Comparison of ENCODE assay signal across 8 cellular contexts in genomic region chr15:50425678-50426246, GRCh38. TPM values are rescaled to one million over a fixed set of nuclear protein-coding genes. Genes with fewer than 3 reads are reported as not detected.
DNase-seq lines count a peak whose midpoint lies in the region; ATAC-seq, FAIRE-seq and TF ChIP-seq lines count a peak whose summit lies in the region.
"Not testable (repeated sequence)": the region's sequence is repeated elsewhere in the genome, so short reads cannot be mapped to it uniquely, and the experiment has no call there.

No MANE protein-coding gene starts in this region.

- not testable (repeated sequence) for H3K9me3 Mint-ChIP-seq in Caco-2 (ENCODE audit: unreplicated experiment); WTC11; astrocyte (ENCODE audit: unreplicated experiment)

- H3K4me3 Mint-ChIP-seq in Caco-2 (ENCODE audit: unreplicated experiment) = peak overlapping the region; percentile 98
- H3K4me3 Mint-ChIP-seq in WTC11 = peak overlapping the region; percentile 95
- H3K4me3 Mint-ChIP-seq in astrocyte (ENCODE audit: unreplicated experiment) = peak overlapping the region; percentile 98

- not testable (repeated sequence) for H3K4me1 ChIP-seq in Caco-2; astrocyte (ENCODE audit: insufficient read depth, low read length)
- H3K4me1 ChIP-seq in HepG2 (ENCODE audit: insufficient read depth, low read length) = peaks cover 57% of the 10 kb centered on the region
- H3K4me1 ChIP-seq in neutrophil (ENCODE audit: control insufficient read depth in 1 of 2, insufficient read depth in 1 of 2, low read depth in 1 of 2, low read length in 1 of 2) = peaks cover 16 to 20% of the 10 kb centered on the region in 2 experiments
- peaks cover 3 to 30% (median 19%) of the 10 kb centered on the region in 4 donors for H3K4me1 ChIP-seq in tibial artery

- not testable (repeated sequence) for FAIRE-seq in astrocyte (lab: Jason Lieb, UNC); HepG2 (lab: Jason Lieb, UNC)

- TF ChIP-seq POLR2A in HepG2 (IDR thresholded peaks at IDR 0.05; ENCODE audit: insufficient read depth in 1 of 2, low read depth in 2 of 2, low read length in 2 of 2) = not testable (repeated sequence)

- not testable (repeated sequence) for H3K27ac Mint-ChIP-seq in Caco-2 (ENCODE audit: unreplicated experiment); WTC11
- peak overlapping the region; percentile 53 for H3K27ac Mint-ChIP-seq in astrocyte (ENCODE audit: unreplicated experiment)

- intact Hi-C loops in Caco-2 (cut with micrococcal nuclease; ENCODE audit: unreplicated experiment) (loop anchor here (10.0 kb wide), 1 partner anchor 479 kb away; the partner anchor contains the start of gene AP4E1), tibial artery (cut with DNase I; ENCODE audit: low total_unique reads) (loop anchor here (2.0 kb wide), 1 partner anchor 71 kb away; the partner anchor contains the start of gene GABPB1)
- intact Hi-C loops in HepG2 (cut with micrococcal nuclease; ENCODE audit: unreplicated experiment) = not testable (repeated sequence)

- H3K36me3 ChIP-seq in Caco-2 (ENCODE audit: control insufficient read depth, insufficient read depth, low read length); astrocyte (ENCODE audit: insufficient read depth, low read length); HepG2 (replicated peaks in 1 of 2; ENCODE audit: control insufficient read depth in 1 of 2, insufficient read depth in 2 of 2, low read length in 2 of 2); neutrophil; tibial artery: not testable (repeated sequence)

- TF ChIP-seq EP300 in HepG2 (IDR thresholded peaks at IDR 0.05; ENCODE audit: low read depth in 2 of 2, low read length in 2 of 2); HepG2 (CRISPR knock-in tag; IDR thresholded peaks at IDR 0.05; ENCODE audit: borderline replicate concordance): not testable (repeated sequence)

- not testable (repeated sequence) for H2AFZ ChIP-seq in astrocyte (ENCODE audit: low read depth, low read length); HepG2 (ENCODE audit: low read length)

- not testable (repeated sequence) for H3K27ac ChIP-seq in astrocyte (ENCODE audit: low read depth, low read length); tibial artery
- peak overlapping the region; percentile 89 for H3K27ac ChIP-seq in HepG2 (ENCODE audit: extremely low read length, insufficient read depth, low read length)
- peak overlapping the region; percentile 95 for H3K27ac ChIP-seq in neutrophil

- H3K79me2 ChIP-seq in astrocyte (ENCODE audit: insufficient read depth, low read length) = peaks cover 66% of the 10 kb centered on the region
- peaks cover 63% of the 10 kb centered on the region for H3K79me2 ChIP-seq in HepG2 (ENCODE audit: insufficient read depth, low read length)

- not testable (repeated sequence) for H3K27me3 ChIP-seq in Caco-2 (replicated peaks; ENCODE audit: control insufficient read depth, insufficient read depth, low read length); astrocyte (ENCODE audit: insufficient read depth, low read length); HepG2 (ENCODE audit: control insufficient read depth in 1 of 2, insufficient read depth in 2 of 2, low read length in 2 of 2); neutrophil; tibial artery

- H3K4me1 Mint-ChIP-seq in Caco-2 (ENCODE audit: low read depth, unreplicated experiment); astrocyte (ENCODE audit: low read depth, unreplicated experiment): not testable (repeated sequence)
- H3K4me1 Mint-ChIP-seq in WTC11 = peaks cover 14% of the 10 kb centered on the region

- H3K36me3 Mint-ChIP-seq in Caco-2 (ENCODE audit: insufficient read depth, unreplicated experiment) = peaks cover 26% of the 10 kb centered on the region
- not testable (repeated sequence) for H3K36me3 Mint-ChIP-seq in WTC11; astrocyte (ENCODE audit: low read depth, unreplicated experiment)

- 70% methylated on average over 17 of the region's 17 CpGs for WGBS in HepG2 (ENCODE audit: low lambda C conversion rate)

- BruUV-seq in Caco-2 (replicated peaks; lab: Mats Ljungman, UMichigan); HepG2 (replicated peaks; lab: Mats Ljungman, UMichigan): not testable (repeated sequence)

- peaks cover 46% of the 10 kb centered on the region for H4K20me1 ChIP-seq in astrocyte (ENCODE audit: insufficient read depth, low read length)
- peaks cover 17% of the 10 kb centered on the region for H4K20me1 ChIP-seq in HepG2 (ENCODE audit: insufficient read depth, low read length)

- H3K9ac ChIP-seq in astrocyte (ENCODE audit: low read length) = peak overlapping the region; percentile 97
- peak overlapping the region; percentile 89 for H3K9ac ChIP-seq in HepG2 (ENCODE audit: insufficient read depth, low read depth, low read length)

- not testable (repeated sequence) for TF ChIP-seq CTCF in Caco-2 (IDR thresholded peaks at IDR 0.05; ENCODE audit: insufficient read depth in 1 of 2, low read depth in 1 of 2, low read length in 1 of 2, severe bottlenecking in 1 of 2, unreplicated experiment in 1 of 2); LNCaP clone FGC (IDR thresholded peaks at IDR 0.05; ENCODE audit: control insufficient read depth, extremely low read depth, insufficient read depth); WTC11 (IDR thresholded peaks at IDR 0.05); astrocyte (IDR thresholded peaks at IDR 0.05; ENCODE audit: insufficient read depth, low read depth, low read length); epithelial cell of esophagus (IDR thresholded peaks at IDR 0.05; ENCODE audit: insufficient read depth, low read depth, low read length, missing control alignments); HepG2 (CRISPR knock-in tag; IDR thresholded peaks at IDR 0.05); neutrophil (IDR thresholded peaks at IDR 0.05); tibial artery (IDR thresholded peaks at IDR 0.05)

- not testable (repeated sequence) for H3K9me3 ChIP-seq in Caco-2; astrocyte (ENCODE audit: insufficient read depth, low read depth, low read length); HepG2 (ENCODE audit: low read length); neutrophil; tibial artery

- H3K4me2 ChIP-seq in astrocyte (ENCODE audit: low read length) (peak overlapping the region; percentile 93), HepG2 (ENCODE audit: low read depth, low read length) (peak overlapping the region; percentile 76)

- not testable (repeated sequence) for TF ChIP-seq RAD21 in HepG2 (CRISPR knock-in tag; IDR thresholded peaks at IDR 0.05)

- in situ Hi-C loops in HepG2 (cut with HindIII; ENCODE audit: extremely low pct_ligation_motif_present, low pct_unique_long_range_greater_than_20kb) = not testable (repeated sequence)

- POLR2A ChIA-PET in Caco-2 (lab: Charles Lee); WTC11 (lab: Charles Lee): not testable (repeated sequence)
- POLR2A ChIA-PET in HepG2 (lab: Yijun Ruan, JAX) = interaction anchor here (0.6 kb wide), 1 partner anchor 18 kb away, joined by 3 read pairs; no protein-coding TSS in a partner anchor

- not testable (repeated sequence) for DNase-seq in Caco-2; LNCaP clone FGC (ENCODE audit: low read depth); WTC11 (ENCODE audit: low spot score); astrocyte (ENCODE audit: low read depth); epithelial cell of esophagus (ENCODE audit: low read depth); HepG2 (ENCODE audit: low spot score); tibial artery

- CTCF ChIA-PET in Caco-2 (lab: Charles Lee); WTC11 (lab: Charles Lee); HepG2 (lab: Yijun Ruan, JAX; ENCODE audit: low intra/inter-chr PET ratio, low total read pairs): not testable (repeated sequence)

- ATAC-seq in WTC11, HepG2: not testable (repeated sequence)

- H3K4me3 ChIP-seq in Caco-2 (ENCODE audit: low read depth, low read length) (peak overlapping the region; percentile 65; the same call in 1 of the 2 replicates), LNCaP clone FGC (ENCODE audit: low read depth, low read length) (peak overlapping the region; percentile 73), epithelial cell of esophagus (ENCODE audit: low read length) (peak overlapping the region; percentile 99), HepG2 (replicated peaks in 1 of 3; ENCODE audit: insufficient read depth in 1 of 3, low read depth in 2 of 3, low read length in 3 of 3) (peak overlapping the region; percentile 68 to 86 (median 80)), neutrophil (ENCODE audit: low read depth in 1 of 2, low read length in 1 of 2) (peak overlapping the region in 1 of 2 experiments; percentile 86), tibial artery (peak overlapping the region; percentile 71 to 82)
- not testable (repeated sequence) for H3K4me3 ChIP-seq in astrocyte (ENCODE audit: insufficient read depth, low read depth, low read length)

- not testable (repeated sequence) for H3K27me3 Mint-ChIP-seq in Caco-2 (ENCODE audit: insufficient read depth, unreplicated experiment); WTC11 (ENCODE audit: low read depth); astrocyte (ENCODE audit: low read depth, unreplicated experiment)

RNA-seq across cellular contexts. Expression of gene USP8, which starts 1.6 kb away (rescaled TPM):
- total RNA-seq in Caco-2 (2022) (46.7 and 56.2 TPM in 2 replicates), WTC11 (2021) (56.4 to 63.7 TPM (median 59.4 TPM) in 3 replicates), astrocyte (54.5 and 65.9 TPM in 2 replicates), HepG2 (2016; rRNA removed; fragmentation: Illumina TruSeq; extraction: Trizol) (50.7 and 81.7 TPM in 2 replicates)
- total RNA-seq in HepG2 (2016; cell fraction: cytosol; rRNA removed; fragmentation: Illumina TruSeq; extraction: Trizol; ENCODE audit: low read depth) = 11.2 and 14.5 TPM in 2 replicates
- total RNA-seq in HepG2 (2016; cell fraction: insoluble cytoplasmic fraction; rRNA removed; fragmentation: Illumina TruSeq; extraction: Trizol) = 48.7 and 82.0 TPM in 2 replicates
- total RNA-seq in HepG2 (2016; cell fraction: membrane; rRNA removed; fragmentation: Illumina TruSeq; extraction: Trizol) = 30.7 and 31.0 TPM in 2 replicates
- total RNA-seq in HepG2 (2016; cell fraction: nucleus; rRNA removed; fragmentation: Illumina TruSeq; extraction: Trizol) = 44.8 and 46.9 TPM in 2 replicates
- 26.3 and 36.4 TPM in 2 replicates for polyA plus RNA-seq in HepG2 (2011; rRNA removed)
- polyA plus RNA-seq in HepG2 (2011; cell fraction: cytosol; rRNA removed) = 15.1 and 21.9 TPM in 2 replicates
- polyA plus RNA-seq in HepG2 (2011; cell fraction: nucleus; rRNA removed) = 14.4 and 15.6 TPM in 2 replicates
- 26.8 and 30.6 TPM in 2 replicates for polyA plus RNA-seq in HepG2 (2012)
- polyA plus RNA-seq in HepG2 (2016; cell fraction: cytosol; fragmentation: Illumina TruSeq; extraction: Trizol; ENCODE audit: low read depth) = 3.1 and 4.0 TPM in 2 replicates
- polyA plus RNA-seq in HepG2 (2016; cell fraction: insoluble cytoplasmic fraction; fragmentation: Illumina TruSeq; extraction: Trizol; ENCODE audit: low read depth) = 52.2 and 54.4 TPM in 2 replicates
- 10.5 and 10.8 TPM in 2 replicates for polyA plus RNA-seq in HepG2 (2016; cell fraction: membrane; fragmentation: Illumina TruSeq; extraction: Trizol; ENCODE audit: low read depth)
- 36.0 and 40.8 TPM in 2 replicates for polyA plus RNA-seq in HepG2 (2016; cell fraction: nucleus; fragmentation: Illumina TruSeq; extraction: Trizol; ENCODE audit: insufficient read depth, low read depth)
- 68.4 and 120 TPM in 2 replicates for polyA minus RNA-seq in HepG2 (2011; rRNA and poly(A)+ RNA removed; ENCODE audit: low replicate concordance)
- 30.4 and 31.0 TPM in 2 replicates for polyA minus RNA-seq in HepG2 (2011; cell fraction: cytosol; rRNA and poly(A)+ RNA removed)
- polyA minus RNA-seq in HepG2 (2011; cell fraction: nucleus; rRNA and poly(A)+ RNA removed) = 80.5 and 86.0 TPM in 2 replicates
